ENCODE assay signal across 1 cellular context in the genomic region with DNA sequence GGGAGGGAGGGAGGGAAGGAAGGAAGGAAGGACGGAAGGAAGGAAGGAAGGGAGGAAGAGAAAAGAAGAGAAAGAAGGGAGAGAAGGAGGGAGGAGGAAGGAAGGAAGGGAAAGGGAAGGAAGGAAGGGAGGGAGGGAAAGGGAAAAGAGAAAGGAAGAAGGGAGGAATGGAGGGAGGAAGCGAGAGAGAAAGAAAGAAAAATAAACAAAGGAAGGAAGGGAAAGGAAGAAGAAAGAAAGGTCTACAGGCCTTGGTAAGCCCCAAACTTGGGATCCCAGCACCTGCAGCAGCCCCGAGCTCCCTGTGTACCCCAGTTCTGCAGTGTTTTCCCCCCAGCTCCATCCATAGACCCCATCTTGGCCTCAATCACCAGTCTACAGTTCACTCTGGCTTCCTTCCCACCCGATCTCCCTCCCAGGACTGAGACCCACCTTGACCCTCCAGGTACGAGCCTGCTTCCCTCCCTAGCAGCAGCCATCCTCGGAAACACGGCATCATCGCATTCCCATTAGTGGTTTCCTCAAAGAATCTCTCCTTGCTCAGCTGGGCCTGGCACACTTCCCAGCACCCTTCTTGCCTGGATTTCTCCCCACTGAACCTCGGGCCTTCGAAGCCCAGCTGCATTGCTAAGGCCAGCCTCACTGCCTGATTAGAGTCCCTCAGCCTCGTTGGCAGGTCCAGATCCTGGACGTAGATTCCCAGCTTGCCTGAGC.
TF ChIP-seq lines count a peak whose summit lies in the region.

No MANE protein-coding gene starts in this region.

TF ChIP-seq in HepG2, 621 proteins besides CTCF, POLR2A, EP300 and RAD21 (continued from another document):
- TF ChIP-seq, protein P1, sequence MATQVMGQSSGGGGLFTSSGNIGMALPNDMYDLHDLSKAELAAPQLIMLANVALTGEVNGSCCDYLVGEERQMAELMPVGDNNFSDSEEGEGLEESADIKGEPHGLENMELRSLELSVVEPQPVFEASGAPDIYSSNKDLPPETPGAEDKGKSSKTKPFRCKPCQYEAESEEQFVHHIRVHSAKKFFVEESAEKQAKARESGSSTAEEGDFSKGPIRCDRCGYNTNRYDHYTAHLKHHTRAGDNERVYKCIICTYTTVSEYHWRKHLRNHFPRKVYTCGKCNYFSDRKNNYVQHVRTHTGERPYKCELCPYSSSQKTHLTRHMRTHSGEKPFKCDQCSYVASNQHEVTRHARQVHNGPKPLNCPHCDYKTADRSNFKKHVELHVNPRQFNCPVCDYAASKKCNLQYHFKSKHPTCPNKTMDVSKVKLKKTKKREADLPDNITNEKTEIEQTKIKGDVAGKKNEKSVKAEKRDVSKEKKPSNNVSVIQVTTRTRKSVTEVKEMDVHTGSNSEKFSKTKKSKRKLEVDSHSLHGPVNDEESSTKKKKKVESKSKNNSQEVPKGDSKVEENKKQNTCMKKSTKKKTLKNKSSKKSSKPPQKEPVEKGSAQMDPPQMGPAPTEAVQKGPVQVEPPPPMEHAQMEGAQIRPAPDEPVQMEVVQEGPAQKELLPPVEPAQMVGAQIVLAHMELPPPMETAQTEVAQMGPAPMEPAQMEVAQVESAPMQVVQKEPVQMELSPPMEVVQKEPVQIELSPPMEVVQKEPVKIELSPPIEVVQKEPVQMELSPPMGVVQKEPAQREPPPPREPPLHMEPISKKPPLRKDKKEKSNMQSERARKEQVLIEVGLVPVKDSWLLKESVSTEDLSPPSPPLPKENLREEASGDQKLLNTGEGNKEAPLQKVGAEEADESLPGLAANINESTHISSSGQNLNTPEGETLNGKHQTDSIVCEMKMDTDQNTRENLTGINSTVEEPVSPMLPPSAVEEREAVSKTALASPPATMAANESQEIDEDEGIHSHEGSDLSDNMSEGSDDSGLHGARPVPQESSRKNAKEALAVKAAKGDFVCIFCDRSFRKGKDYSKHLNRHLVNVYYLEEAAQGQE (IDR thresholded peaks at IDR 0.05; ENCODE audit: borderline replicate concordance in 1 of 2, low read depth in 1 of 2, low read length in 2 of 2) = no peak
- TF ChIP-seq TSC22D2 (CRISPR knock-in tag; IDR thresholded peaks at IDR 0.05; ENCODE audit: borderline replicate concordance) = no peak
- TF ChIP-seq RXRB (CRISPR knock-in tag; IDR thresholded peaks at IDR 0.05; ENCODE audit: borderline replicate concordance) = no peak
- no peak for TF ChIP-seq ZNF234 (CRISPR knock-in tag; conservative IDR thresholded peaks at IDR 0.05)
- TF ChIP-seq ZNF646 (CRISPR knock-in tag; IDR thresholded peaks at IDR 0.05) = no peak
- TF ChIP-seq ARID4A (CRISPR knock-in tag; IDR thresholded peaks at IDR 0.05; ENCODE audit: borderline replicate concordance) = no peak
